In genomic region chr6:158762787-158763439, GRCh38 we compare ENCODE assay signal across 13 cellular contexts. TPM values are rescaled to one million over a fixed set of nuclear protein-coding genes. Genes with fewer than 3 reads are reported as not detected.
DNase-seq lines count a peak whose midpoint lies in the region; ATAC-seq, FAIRE-seq and TF ChIP-seq lines count a peak whose summit lies in the region.
"Had no signal": no experiment of that assay in that cellular context is flagged by ENCODE, and none has a peak within 500 bp of the region (broad histone marks: within the 10 kb centered on the region; RNA-seq: fewer than 3 reads in every experiment).

No MANE protein-coding gene starts in this region.

- H3F3A ChIP-seq in PC-3 (ENCODE audit: low read length, unreplicated experiment): no peaks in the 10 kb centered on the region

- peaks cover 33% of the 10 kb centered on the region for H3K4me1 ChIP-seq in cardiac muscle cell (ENCODE audit: low read depth)
- H3K4me1 ChIP-seq in stomach: peaks cover 0 to 27% (median 6%) of the 10 kb centered on the region in 4 donors
- no peaks in the 10 kb centered on the region for H3K4me1 ChIP-seq in PC-3 (ENCODE audit: insufficient read depth, low read length)
- H3K4me1 ChIP-seq: left lung, right lobe of liver had no signal

- H2AFZ ChIP-seq in PC-3 (ENCODE audit: low read length): no peak overlapping the region

- no peak for ATAC-seq in PC-3
- ATAC-seq: left lung had no signal

- peak; percentile 54 for DNase-seq in activated T-cell treated with anti-CD3 and anti-CD28 coated beads, Interleukin-2, amount 50 U/mL, for 1 hour
- DNase-seq in activated T-cell treated with anti-CD3 and anti-CD28 coated beads, Interleukin-2, amount 50 U/mL, for 48 hours: no peak
- DNase-seq in WERI-Rb-1 (no peak), cardiac muscle cell (ENCODE audit: low read depth in 1 of 2, low spot score in 1 of 2) (peak in 1 of 2 donors; percentile 27), stomach (no peak), urothelium cell line (ENCODE audit: low spot score) (no peak), PC-3 (no peak)
- no peak for DNase-seq in stimulated activated CD4-positive, alpha-beta T cell treated with anti-CD3 and anti-CD28 coated beads, Interleukin-2, amount 100 ng/mL, for 48 hours
- DNase-seq: left lung; NK-92 treated with Interleukin-12 subunit alpha and Interleukin-12 subunit beta, amount 100 ng/mL, for 24 hours; right lobe of liver; stimulated activated CD8-positive, alpha-beta memory T cell treated with anti-CD3 and anti-CD28 coated beads, Interleukin-4, amount 100 ng/mL, for 48 hours had no signal

- POLR2A ChIA-PET in PC-3 (lab: Charles Lee; ENCODE audit: unreplicated experiment): no interaction called here

- WGBS in stomach, 5 donors: 48 to 60% (median 56%) methylated on average over 12 of the region's 12 CpGs

- H3K27me3 ChIP-seq in WERI-Rb-1 (ENCODE audit: insufficient read depth, low read depth, severe bottlenecking): no peaks in the 10 kb centered on the region
- H3K27me3 ChIP-seq in cardiac muscle cell: no peaks in the 10 kb centered on the region
- no peaks in the 10 kb centered on the region for H3K27me3 ChIP-seq in stomach
- H3K27me3 ChIP-seq in PC-3 (ENCODE audit: low read length): no peaks in the 10 kb centered on the region
- H3K27me3 ChIP-seq: left lung, right lobe of liver had no signal

- TF ChIP-seq POLR2A in stomach (IDR thresholded peaks at IDR 0.05): no peak

- no peaks in the 10 kb centered on the region for H3K9me2 ChIP-seq in PC-3 (replicated peaks; ENCODE audit: low read length)

- H3K36me3 ChIP-seq in WERI-Rb-1 (peaks cover 46% of the 10 kb centered on the region), cardiac muscle cell (peaks cover 25% of the 10 kb centered on the region), stomach (peaks cover 24 to 56% (median 45%) of the 10 kb centered on the region in 4 donors), PC-3 (ENCODE audit: low read depth, low read length) (peaks cover 24% of the 10 kb centered on the region)

- H3K27ac ChIP-seq in WERI-Rb-1 (peak overlapping the region; percentile 17), cardiac muscle cell (peak overlapping the region; percentile 92), stomach (peak overlapping the region in 4 of 5 donors; percentile 26 to 53 (median 38)), PC-3 (ENCODE audit: low read length) (no peak overlapping the region)
- H3K27ac ChIP-seq: KMS-11, left lung, right lobe of liver had no signal

- H4K20me1 ChIP-seq in PC-3 (ENCODE audit: low read length): no peaks in the 10 kb centered on the region

- no peaks in the 10 kb centered on the region for H3K79me2 ChIP-seq in PC-3 (ENCODE audit: low read length)

- no TSS peak for BruUV-seq in PC-3 (replicated peaks; lab: Mats Ljungman, UMichigan)

- H3K4me3 ChIP-seq in WERI-Rb-1 (ENCODE audit: low read depth, low read length) (no peak overlapping the region), cardiac muscle cell (no peak overlapping the region), stomach (no peak overlapping the region), PC-3 (ENCODE audit: low read length) (no peak overlapping the region)
- H3K4me3 ChIP-seq: left lung, right lobe of liver had no signal

- intact Hi-C loops in stomach (cut with DNase I; ENCODE audit: low total_unique reads) (no loop called here), PC-3 (cut with micrococcal nuclease) (loop anchor here (5.0 kb wide), 1 partner anchor 61 kb away; no protein-coding TSS in a partner anchor)

- no peak for TF ChIP-seq EP300 in stomach (IDR thresholded peaks at IDR 0.05)

- CTCF ChIA-PET in PC-3 (lab: Charles Lee): no interaction called here

- no peak overlapping the region for H3K4me2 ChIP-seq in PC-3 (ENCODE audit: low read length)
- H3K4me2 ChIP-seq: KMS-11 had no signal

- H3K9me3 ChIP-seq in WERI-Rb-1 (ENCODE audit: severe bottlenecking) (no peaks in the 10 kb centered on the region), cardiac muscle cell (ENCODE audit: low read depth) (no peaks in the 10 kb centered on the region), stomach (no peaks in the 10 kb centered on the region), PC-3 (ENCODE audit: low read length) (no peaks in the 10 kb centered on the region)
- H3K9me3 ChIP-seq: left lung, right lobe of liver had no signal

- H3K9ac ChIP-seq in PC-3 (ENCODE audit: low read length): no peak overlapping the region
- H3K9ac ChIP-seq: KMS-11 had no signal

- no peak for TF ChIP-seq CTCF in WERI-Rb-1 (IDR thresholded peaks at IDR 0.05; ENCODE audit: low read depth, low read length)
- TF ChIP-seq CTCF in cardiac muscle cell (IDR thresholded peaks at IDR 0.05; ENCODE audit: low read depth, low read length): no peak
- no peak for TF ChIP-seq CTCF in stomach (IDR thresholded peaks at IDR 0.05)
- no peak for TF ChIP-seq CTCF in PC-3 (conservative IDR thresholded peaks at IDR 0.05; ENCODE audit: low read depth, low read length)

- FAIRE-seq in urothelium cell line (lab: Jason Lieb, UNC): no peak

RNA-seq across cellular contexts. Expression of gene EZR, which starts 56.3 kb away (rescaled TPM):
- total RNA-seq in cardiac muscle cell (356 and 401 TPM in 2 replicates), stomach (100 to 1,000 TPM in 3 of 5 donors, 10 to 100 TPM in 2; 69.5 to 317 (median 295) TPM), PC-3 (2014; rRNA removed) (182 and 200 TPM in 2 replicates)
- polyA plus RNA-seq in cardiac muscle cell (375 and 448 TPM in 2 replicates), stomach (100 to 1,000 TPM; 121 to 231 (median 205) TPM)
